Comparison of ENCODE assay signal across 11 cellular contexts in genomic region chr4:81891005-81891795, GRCh38.
DNase-seq lines count a peak whose midpoint lies in the region; ATAC-seq and TF ChIP-seq lines count a peak whose summit lies in the region.
"Had no signal": no experiment of that assay in that cellular context is flagged by ENCODE, and none has a peak within 500 bp of the region (broad histone marks: within the 10 kb centered on the region; RNA-seq: fewer than 3 reads in every experiment).

No MANE protein-coding gene starts in this region.

- no peak overlapping the region for H3K9ac ChIP-seq in endodermal cell (ENCODE audit: extremely low read depth, low read length, poor library complexity, severe bottlenecking)
- H3K9ac ChIP-seq: GM23248 had no signal

- no peaks in the 10 kb centered on the region for H3K9me3 ChIP-seq in HAP-1
- H3K9me3 ChIP-seq in endodermal cell (ENCODE audit: control insufficient read depth, low read length), result no peaks in the 10 kb centered on the region
- H3K9me3 ChIP-seq: A549 had no signal

- 56 to 69% methylated on average over 5 to 7 of the region's 7 CpGs for WGBS in endodermal cell (ENCODE audit: insufficient coverage in 1 of 2, insufficient read length in 1 of 2), 2 experiments

- in situ Hi-C loops in HAP-1 (cut with MboI; ENCODE audit: low sequenced_read_pairs), result no loop called here

- intact Hi-C loops in left ventricle myocardium superior (cut with micrococcal nuclease), result no loop called here

- H3K27ac Mint-ChIP-seq in endodermal cell, result no peak overlapping the region
- H3K27ac Mint-ChIP-seq: CD8-positive, alpha-beta memory T cell had no signal

- no peak overlapping the region for H3K4me3 ChIP-seq in HAP-1
- no peak overlapping the region for H3K4me3 ChIP-seq in endodermal cell (ENCODE audit: low read length)
- H3K4me3 ChIP-seq: A549, GM23248 had no signal

- H3K36me3 Mint-ChIP-seq in endodermal cell (ENCODE audit: low read depth), result no peaks in the 10 kb centered on the region
- H3K36me3 Mint-ChIP-seq: CD8-positive, alpha-beta memory T cell had no signal

- H3K9me3 Mint-ChIP-seq in endodermal cell, result no peaks in the 10 kb centered on the region
- H3K9me3 Mint-ChIP-seq: CD8-positive, alpha-beta memory T cell had no signal

- H3K4me1 ChIP-seq in HAP-1 (peaks cover 5% of the 10 kb centered on the region), endodermal cell (ENCODE audit: control insufficient read depth, insufficient read depth, low read length) (no peaks in the 10 kb centered on the region)
- H3K4me1 ChIP-seq: A549 had no signal

- H3K4me3 Mint-ChIP-seq in endodermal cell, result no peak overlapping the region
- H3K4me3 Mint-ChIP-seq: CD8-positive, alpha-beta memory T cell had no signal

- no peak for ATAC-seq in GM19035 (IDR thresholded peaks at IDR 0.05; ENCODE audit: unreplicated experiment)
- no peak for ATAC-seq in left ventricle myocardium superior
- ATAC-seq: A549 had no signal

- no peaks in the 10 kb centered on the region for H3K27me3 Mint-ChIP-seq in endodermal cell (ENCODE audit: insufficient read depth)

- peaks cover 20% of the 10 kb centered on the region for H3K27me3 ChIP-seq in HAP-1 (ENCODE audit: low read depth)
- no peaks in the 10 kb centered on the region for H3K27me3 ChIP-seq in endodermal cell (ENCODE audit: control insufficient read depth, insufficient read depth, low read length, poor library complexity, severe bottlenecking)

- no peak for TF ChIP-seq CTCF in endodermal cell (conservative IDR thresholded peaks at IDR 0.05)

- H3K36me3 ChIP-seq in HAP-1 (replicated peaks) (no peaks in the 10 kb centered on the region), endodermal cell (ENCODE audit: control insufficient read depth, insufficient read depth, low read length) (no peaks in the 10 kb centered on the region)

- peak; percentile 32 to 83 for DNase-seq in HAP-1 (ENCODE audit: low spot score in 2 of 2)
- DNase-seq in NCI-H146 treated with DMSO at 0.1 percent for 48 hours (lab: John Stamatoyannopoulos, UW; ENCODE audit: unreplicated experiment), result peak; percentile 34
- no peak for DNase-seq in endodermal cell
- no peak for DNase-seq in left ventricle myocardium superior
- DNase-seq in RPMI8226, result no peak
- no peak for DNase-seq in NCI-H2171 treated with DMSO at 0.1 percent for 48 hours (lab: John Stamatoyannopoulos, UW)
- DNase-seq: CD8-positive, alpha-beta memory T cell; DMS53; GM23248 had no signal

- H3K27ac ChIP-seq in endodermal cell (ENCODE audit: low read depth, low read length), result peak overlapping the region; percentile 32
- H3K27ac ChIP-seq: A549, GM23248 had no signal

- H3K4me1 Mint-ChIP-seq in endodermal cell, result peaks cover 18% of the 10 kb centered on the region
- H3K4me1 Mint-ChIP-seq: CD8-positive, alpha-beta memory T cell had no signal

Comparison
In these comparisons a context has a peak if more than half of its experiments do, and no peak if none do; other contexts are left out.
1. DNase-seq: peak in HAP-1 (2 of 2) and NCI-H146 treated with DMSO at 0.1 percent for 48 hours (single experiment); none in endodermal cell (single experiment), left ventricle myocardium superior (single experiment), RPMI8226 (single experiment) and NCI-H2171 treated with DMSO at 0.1 percent for 48 hours (single experiment).